ENCODE assay signal across 24 cellular contexts in genomic region chr22:44707752-44708151, GRCh38. TPM values are rescaled to one million over a fixed set of nuclear protein-coding genes. Genes with fewer than 3 reads are reported as not detected.
DNase-seq lines count a peak whose midpoint lies in the region; ATAC-seq, FAIRE-seq and TF ChIP-seq lines count a peak whose summit lies in the region.
"Had no signal": no experiment of that assay in that cellular context is flagged by ENCODE, and none has a peak within 500 bp of the region (broad histone marks: within the 10 kb centered on the region; RNA-seq: fewer than 3 reads in every experiment).

No MANE protein-coding gene starts in this region.

- peak overlapping the region; percentile 50 for H3K27ac Mint-ChIP-seq in activated naive CD8-positive, alpha-beta T cell
- H3K27ac Mint-ChIP-seq in activated naive CD8-positive, alpha-beta T cell treated with anti-CD3 and anti-CD28 coated beads, Interleukin-2, amount 50 U/mL, for 24 hours: no peak overlapping the region
- H3K27ac Mint-ChIP-seq: T-helper 1 cell treated with Interleukin-12 subunit alpha and Interleukin-12 subunit beta and Interleukin-4 antibody, amounts not matched to agents 30 μg/mL and 1 μg/mL, for 36 hours had no signal

- intact Hi-C loops in prostate gland (cut with DNase I): no loop called here

- no peak overlapping the region for H3K27ac ChIP-seq in prostate gland
- H3K27ac ChIP-seq: hepatocyte, psoas muscle, upper lobe of right lung had no signal

- WGBS in prostate gland: 95% methylated on average over 11 of the region's 11 CpGs

- H3K4me1 ChIP-seq in prostate gland (replicated peaks): no peaks in the 10 kb centered on the region
- H3K4me1 ChIP-seq: psoas muscle had no signal

- peak overlapping the region; percentile 49 for H3K4me3 Mint-ChIP-seq in activated naive CD8-positive, alpha-beta T cell
- no peak overlapping the region for H3K4me3 Mint-ChIP-seq in activated naive CD8-positive, alpha-beta T cell treated with anti-CD3 and anti-CD28 coated beads, Interleukin-2, amount 50 U/mL, for 24 hours
- H3K4me3 Mint-ChIP-seq: T-helper 1 cell treated with Interleukin-12 subunit alpha and Interleukin-12 subunit beta and Interleukin-4 antibody, amounts not matched to agents 30 μg/mL and 1 μg/mL, for 36 hours had no signal

- no peak for DNase-seq in activated naive CD8-positive, alpha-beta T cell treated with anti-CD3 and anti-CD28 coated beads, Interleukin-2, amount 50 U/mL, for 24 hours
- DNase-seq in RCC 7860 (ENCODE audit: low spot score) (peak; percentile 52), glomerular visceral epithelial cell (ENCODE audit: extremely low spot score) (peak; percentile 47), prostate gland (ENCODE audit: low spot score) (no peak), hippocampal formation (lab: John Stamatoyannopoulos, UW) (no peak)
- DNase-seq in activated T-cell treated with anti-CD3 and anti-CD28 coated beads, Interleukin-2, amount 50 U/mL, for 48 hours: no peak
- DNase-seq: activated CD8-positive, alpha-beta memory T cell treated with anti-CD3 and anti-CD28 coated beads, Interleukin-2, amount 50 U/mL, for 4 hours; activated naive CD4-positive, alpha-beta T cell treated with anti-CD3 and anti-CD28 coated beads, Interleukin-2, amount 50 U/mL, for 16 hours; COR-L47; effector CD4-positive, alpha-beta T cell; NCI-H187; NCI-H446; psoas muscle; Right ventricle myocardium superior; stimulated activated CD4-positive, alpha-beta T cell treated with anti-CD3 and anti-CD28 coated beads, Interleukin-12 subunit alpha, Interleukin-12 subunit beta, amount 100 ng/mL, for 4 hours; stimulated activated naive CD4-positive, alpha-beta T cell treated with Interleukin-2 at 50 U/mL for 16 hours; upper lobe of right lung had no signal

- no peak for TF ChIP-seq POLR2A in prostate gland (IDR thresholded peaks at IDR 0.05)

- no peak for TF ChIP-seq CTCF in prostate gland (IDR thresholded peaks at IDR 0.05)

- H3K36me3 Mint-ChIP-seq in activated naive CD8-positive, alpha-beta T cell: no peaks in the 10 kb centered on the region
- H3K36me3 Mint-ChIP-seq in activated naive CD8-positive, alpha-beta T cell treated with anti-CD3 and anti-CD28 coated beads, Interleukin-2, amount 50 U/mL, for 24 hours (ENCODE audit: low read depth): no peaks in the 10 kb centered on the region

- no peaks in the 10 kb centered on the region for H3K27me3 ChIP-seq in prostate gland (replicated peaks; ENCODE audit: insufficient read depth)
- H3K27me3 ChIP-seq: hepatocyte, upper lobe of right lung had no signal

- FAIRE-seq in RCC 7860 (lab: Jason Lieb, UNC): no peak
- FAIRE-seq: A549, H1 had no signal

- H3K9me3 Mint-ChIP-seq in activated naive CD8-positive, alpha-beta T cell (ENCODE audit: low read depth): no peaks in the 10 kb centered on the region
- no peaks in the 10 kb centered on the region for H3K9me3 Mint-ChIP-seq in activated naive CD8-positive, alpha-beta T cell treated with anti-CD3 and anti-CD28 coated beads, Interleukin-2, amount 50 U/mL, for 24 hours
- H3K9me3 Mint-ChIP-seq: T-helper 1 cell treated with Interleukin-12 subunit alpha and Interleukin-12 subunit beta and Interleukin-4 antibody, amounts not matched to agents 30 μg/mL and 1 μg/mL, for 36 hours had no signal

- H3K9me3 ChIP-seq in prostate gland: no peaks in the 10 kb centered on the region
- H3K9me3 ChIP-seq: A549, psoas muscle, upper lobe of right lung had no signal

- no peak for ATAC-seq in activated naive CD8-positive, alpha-beta T cell treated with anti-CD3 and anti-CD28 coated beads, Interleukin-2, amount 50 U/mL, for 24 hours
- no peak for ATAC-seq in GM19351 (IDR thresholded peaks at IDR 0.05; ENCODE audit: unreplicated experiment)
- ATAC-seq: left colon, psoas muscle, upper lobe of right lung had no signal

- no peaks in the 10 kb centered on the region for H3K27me3 Mint-ChIP-seq in activated naive CD8-positive, alpha-beta T cell
- H3K27me3 Mint-ChIP-seq in activated naive CD8-positive, alpha-beta T cell treated with anti-CD3 and anti-CD28 coated beads, Interleukin-2, amount 50 U/mL, for 24 hours: no peaks in the 10 kb centered on the region

- H3K36me3 ChIP-seq in prostate gland: no peaks in the 10 kb centered on the region
- H3K36me3 ChIP-seq: upper lobe of right lung had no signal

- no peak overlapping the region for H3K4me3 ChIP-seq in prostate gland
- H3K4me3 ChIP-seq: A549, hepatocyte, psoas muscle, upper lobe of right lung had no signal

- H3K4me1 Mint-ChIP-seq in activated naive CD8-positive, alpha-beta T cell (ENCODE audit: low read depth): peaks cover 61% of the 10 kb centered on the region
- peaks cover 42% of the 10 kb centered on the region for H3K4me1 Mint-ChIP-seq in activated naive CD8-positive, alpha-beta T cell treated with anti-CD3 and anti-CD28 coated beads, Interleukin-2, amount 50 U/mL, for 24 hours

RNA-seq across cellular contexts. Expression of gene PRR5, which starts 5.7 kb away (rescaled TPM):
- total RNA-seq in prostate gland: 10 to 100 TPM; 47.8 to 56.5 TPM

RNA-seq across cellular contexts. Expression of gene ARHGAP8, which starts 44.6 kb away (rescaled TPM):
- total RNA-seq in prostate gland: 10 to 100 TPM; 34.6 to 64.5 TPM
- total RNA-seq: Right ventricle myocardium superior had no signal

Comparison
In these comparisons a context has a peak if more than half of its experiments do, and no peak if none do; other contexts are left out.
1. DNase-seq: peak in RCC 7860 (single experiment) and glomerular visceral epithelial cell (single experiment); none in activated naive CD8-positive, alpha-beta T cell treated with anti-CD3 and anti-CD28 coated beads, Interleukin-2, amount 50 U/mL, for 24 hours (single experiment), prostate gland (single experiment), hippocampal formation (0 of 2) and activated T-cell treated with anti-CD3 and anti-CD28 coated beads, Interleukin-2, amount 50 U/mL, for 48 hours (0 of 2).